ENCODE assay signal across 8 cellular contexts in genomic region chr19:41154060-41154459, GRCh38. TPM values are rescaled to one million over a fixed set of nuclear protein-coding genes. Genes with fewer than 3 reads are reported as not detected.
"Had no signal": no experiment of that assay in that cellular context is flagged by ENCODE, and none has a peak within 500 bp of the region (broad histone marks: within the 10 kb centered on the region; RNA-seq: fewer than 3 reads in every experiment).

No MANE protein-coding gene starts in this region.

- H3K9ac ChIP-seq: GM23248 had no signal

- H2AFZ ChIP-seq: GM23248 had no signal

- H3K4me3 ChIP-seq: GM23248, K562 had no signal

- H3K27ac ChIP-seq: GM23248 had no signal

- ATAC-seq: K562 had no signal

- H3K4me3 Mint-ChIP-seq: H9 had no signal

- H3K27ac Mint-ChIP-seq: H9 had no signal

- DNase-seq: GM23248, GOT3, H9, HCEC 1CT, IMR-90, KG1 had no signal

RNA-seq across cellular contexts. Expression of gene CYP2S1, which starts 39.0 kb away (rescaled TPM):
- total RNA-seq: GM23248 had no signal

RNA-seq across cellular contexts. Expression of gene CYP2F1, which starts 39.8 kb away (rescaled TPM):
- total RNA-seq: GM23248, HT-29, IMR-90 had no signal
